In genomic region chr6:44849829-44850228, GRCh38 we compare ENCODE assay signal across 21 cellular contexts.
"Had no signal": no experiment of that assay in that cellular context is flagged by ENCODE, and none has a peak within 500 bp of the region (broad histone marks: within the 10 kb centered on the region; RNA-seq: fewer than 3 reads in every experiment).

No MANE protein-coding gene starts in this region.

- H3K36me3 Mint-ChIP-seq: stimulated activated memory B cell treated with anti-CD40 and anti-IgM and Interleukin-4, amounts not matched to agents 10 μg/mL and 1 μg/mL and 100 μg/mL, for 72 hours; type B pancreatic cell had no signal

- H3K27ac Mint-ChIP-seq: dendritic cell treated with granulocyte-macrophage colony-stimulating factor and Interleukin-4, amounts not matched to agents 40 ng/mL and 50 ng/mL, for 4 days; stimulated activated memory B cell treated with anti-CD40 and anti-IgM and Interleukin-4, amounts not matched to agents 10 μg/mL and 1 μg/mL and 100 μg/mL, for 72 hours; type B pancreatic cell had no signal

- ATAC-seq: effector memory CD8-positive, alpha-beta T cell; gastroesophageal sphincter; left lobe of liver; mucosa of descending colon; naive thymus-derived CD8-positive, alpha-beta T cell; right cardiac atrium; stimulated activated memory B cell treated with anti-CD40 and anti-IgM and Interleukin-4, amounts not matched to agents 10 μg/mL and 1 μg/mL and 100 μg/mL, for 72 hours had no signal

- H3K9me3 ChIP-seq: esophagus muscularis mucosa, gastroesophageal sphincter, mucosa of descending colon, neutrophil, ovary, stomach had no signal

- H3K9me3 Mint-ChIP-seq: dendritic cell treated with granulocyte-macrophage colony-stimulating factor and Interleukin-4, amounts not matched to agents 40 ng/mL and 50 ng/mL, for 4 days; effector memory CD8-positive, alpha-beta T cell; naive thymus-derived CD8-positive, alpha-beta T cell; stimulated activated memory B cell treated with anti-CD40 and anti-IgM and Interleukin-4, amounts not matched to agents 10 μg/mL and 1 μg/mL and 100 μg/mL, for 72 hours had no signal

- H3K27me3 Mint-ChIP-seq: dendritic cell treated with granulocyte-macrophage colony-stimulating factor and Interleukin-4, amounts not matched to agents 40 ng/mL and 50 ng/mL, for 4 days; effector memory CD8-positive, alpha-beta T cell; naive thymus-derived CD8-positive, alpha-beta T cell; stimulated activated memory B cell treated with anti-CD40 and anti-IgM and Interleukin-4, amounts not matched to agents 10 μg/mL and 1 μg/mL and 100 μg/mL, for 72 hours; type B pancreatic cell had no signal

- H3K4me3 Mint-ChIP-seq: dendritic cell treated with granulocyte-macrophage colony-stimulating factor and Interleukin-4, amounts not matched to agents 40 ng/mL and 50 ng/mL, for 4 days; effector memory CD8-positive, alpha-beta T cell; naive thymus-derived CD8-positive, alpha-beta T cell; stimulated activated memory B cell treated with anti-CD40 and anti-IgM and Interleukin-4, amounts not matched to agents 10 μg/mL and 1 μg/mL and 100 μg/mL, for 72 hours; type B pancreatic cell had no signal

- H3K27ac ChIP-seq: epithelial cell of prostate, esophagus muscularis mucosa, gastroesophageal sphincter, neutrophil, ovary, stomach had no signal

- DNase-seq: effector memory CD8-positive, alpha-beta T cell; foreskin fibroblast; glutamatergic neuron; islet precursor cell; mammary epithelial cell; mucosa of descending colon; naive thymus-derived CD8-positive, alpha-beta T cell; ovary; right cardiac atrium; stimulated activated CD4-positive, alpha-beta T cell treated with anti-CD3 and anti-CD28 coated beads, Interleukin-4, amount 100 ng/mL, for 24 hours; stomach had no signal

- FAIRE-seq: colon, urothelium cell line had no signal

- H3K4me3 ChIP-seq: esophagus muscularis mucosa, gastroesophageal sphincter, mucosa of descending colon, ovary, stomach had no signal

- H3K36me3 ChIP-seq: esophagus muscularis mucosa, gastroesophageal sphincter, neutrophil, ovary, stomach had no signal

- H3K4me1 ChIP-seq: esophagus muscularis mucosa, gastroesophageal sphincter, stomach had no signal

- H3K27me3 ChIP-seq: esophagus muscularis mucosa, gastroesophageal sphincter, neutrophil, ovary, stomach had no signal

- H3K4me1 Mint-ChIP-seq: stimulated activated memory B cell treated with anti-CD40 and anti-IgM and Interleukin-4, amounts not matched to agents 10 μg/mL and 1 μg/mL and 100 μg/mL, for 72 hours had no signal
